10 cellular contexts compared by ENCODE assay signal in the genomic region with DNA sequence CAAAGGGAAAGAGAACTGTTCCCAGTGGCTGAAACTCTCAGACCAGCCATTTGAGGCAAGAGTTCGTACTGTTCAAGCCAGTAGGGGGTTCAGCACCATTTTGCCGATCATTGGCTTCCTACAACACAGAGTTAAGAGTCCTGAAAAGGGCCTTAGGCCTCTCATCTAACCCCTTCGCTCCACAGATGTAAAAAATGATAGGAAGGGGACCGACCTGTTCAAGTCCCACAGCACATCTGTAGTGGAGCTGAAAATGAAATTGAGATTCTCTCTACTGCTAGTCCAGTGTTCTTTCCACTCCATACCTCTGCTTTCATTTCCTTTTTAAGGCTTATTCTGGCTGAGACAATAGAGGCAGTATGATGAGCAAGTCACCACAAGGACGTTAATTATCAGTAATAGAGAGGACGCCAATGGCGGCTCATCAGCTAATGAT. TPM values are rescaled to one million over a fixed set of nuclear protein-coding genes. Genes with fewer than 3 reads are reported as not detected.
A peak's percentile ranks its signal among the peaks of the same experiment; 100 is the strongest.
DNase-seq lines count a peak whose midpoint lies in the region; ATAC-seq lines count a peak whose summit lies in the region.
"Had no signal": no experiment of that assay in that cellular context is flagged by ENCODE, and none has a peak within 500 bp of the region (broad histone marks: within the 10 kb centered on the region; RNA-seq: fewer than 3 reads in every experiment).

No MANE protein-coding gene starts in this region.

- DNase-seq in SJSA1 (ENCODE audit: low read depth in 1 of 2, low spot score in 2 of 2) (no peak), left lobe of liver (ENCODE audit: low spot score) (no peak), D341Med (ENCODE audit: low spot score) (no peak), NCI-H2196 (lab: John Stamatoyannopoulos, UW; ENCODE audit: unreplicated experiment) (no peak), NCI-H82 (lab: John Stamatoyannopoulos, UW) (no peak)
- DNase-seq in stimulated activated effector memory CD8-positive, alpha-beta T cell treated with anti-CD3 and anti-CD28 coated beads, Interleukin-12 subunit alpha, Interleukin-12 subunit beta, amount 100 ng/mL, for 72 hours (ENCODE audit: low spot score in 2 of 2) = no peak
- DNase-seq: CD4-positive, CD25-positive, alpha-beta regulatory T cell had no signal

- no peaks in the 10 kb centered on the region for H3K4me1 Mint-ChIP-seq in stimulated activated effector memory CD8-positive, alpha-beta T cell treated with anti-CD3 and anti-CD28 coated beads, Interleukin-12 subunit alpha, Interleukin-12 subunit beta, amount 100 ng/mL, for 72 hours
- H3K4me1 Mint-ChIP-seq: CD4-positive, CD25-positive, alpha-beta regulatory T cell had no signal

- H3K27ac ChIP-seq in ACC112 (ENCODE audit: low read depth, low read length) (peak overlapping the region; percentile 97), SJSA1 (peak overlapping the region; percentile 86)

- H3K79me2 ChIP-seq in ACC112 (ENCODE audit: control insufficient read depth, insufficient read depth, low read length, unreplicated experiment) = peaks cover 57% of the 10 kb centered on the region

- no peaks in the 10 kb centered on the region for H3K36me3 Mint-ChIP-seq in stimulated activated effector memory CD8-positive, alpha-beta T cell treated with anti-CD3 and anti-CD28 coated beads, Interleukin-12 subunit alpha, Interleukin-12 subunit beta, amount 100 ng/mL, for 72 hours
- H3K36me3 Mint-ChIP-seq: CD4-positive, CD25-positive, alpha-beta regulatory T cell had no signal

- H2AFZ ChIP-seq in ACC112 (ENCODE audit: low read length, unreplicated experiment) = peak overlapping the region; percentile 38

- peak; percentile 72 for ATAC-seq in GM21515 (IDR thresholded peaks at IDR 0.05; ENCODE audit: unreplicated experiment)
- peak; percentile 23 for ATAC-seq in left lobe of liver
- ATAC-seq in stimulated activated effector memory CD8-positive, alpha-beta T cell treated with anti-CD3 and anti-CD28 coated beads, Interleukin-12 subunit alpha, Interleukin-12 subunit beta, amount 100 ng/mL, for 72 hours = no peak

- peak overlapping the region; percentile 96 for H3K4me3 ChIP-seq in ACC112 (ENCODE audit: low read depth, low read length)
- H3K4me3 ChIP-seq in SJSA1 = peak overlapping the region; percentile 46

- no peaks in the 10 kb centered on the region for H3K9me3 ChIP-seq in SJSA1 (replicated peaks)

- H3K27me3 ChIP-seq in ACC112 (ENCODE audit: insufficient read depth, low read length) = no peaks in the 10 kb centered on the region
- no peaks in the 10 kb centered on the region for H3K27me3 ChIP-seq in SJSA1 (replicated peaks)

- H3K4me3 Mint-ChIP-seq in stimulated activated effector memory CD8-positive, alpha-beta T cell treated with anti-CD3 and anti-CD28 coated beads, Interleukin-12 subunit alpha, Interleukin-12 subunit beta, amount 100 ng/mL, for 72 hours = no peak overlapping the region
- H3K4me3 Mint-ChIP-seq: CD4-positive, CD25-positive, alpha-beta regulatory T cell; T-helper 1 cell treated with Interleukin-12 subunit alpha and Interleukin-12 subunit beta and Interleukin-4 antibody, amounts not matched to agents 30 μg/mL and 1 μg/mL, for 36 hours had no signal

- no peak overlapping the region for H3K27ac Mint-ChIP-seq in stimulated activated effector memory CD8-positive, alpha-beta T cell treated with anti-CD3 and anti-CD28 coated beads, Interleukin-12 subunit alpha, Interleukin-12 subunit beta, amount 100 ng/mL, for 72 hours
- H3K27ac Mint-ChIP-seq: CD4-positive, CD25-positive, alpha-beta regulatory T cell; T-helper 1 cell treated with Interleukin-12 subunit alpha and Interleukin-12 subunit beta and Interleukin-4 antibody, amounts not matched to agents 30 μg/mL and 1 μg/mL, for 36 hours had no signal

- peaks cover 54% of the 10 kb centered on the region for H3K4me1 ChIP-seq in ACC112 (ENCODE audit: control insufficient read depth, insufficient read depth, low read length, unreplicated experiment)
- H3K4me1 ChIP-seq in SJSA1 (replicated peaks) = peaks cover 52% of the 10 kb centered on the region

- no peaks in the 10 kb centered on the region for H3K9me3 Mint-ChIP-seq in stimulated activated effector memory CD8-positive, alpha-beta T cell treated with anti-CD3 and anti-CD28 coated beads, Interleukin-12 subunit alpha, Interleukin-12 subunit beta, amount 100 ng/mL, for 72 hours
- H3K9me3 Mint-ChIP-seq: T-helper 1 cell treated with Interleukin-12 subunit alpha and Interleukin-12 subunit beta and Interleukin-4 antibody, amounts not matched to agents 30 μg/mL and 1 μg/mL, for 36 hours had no signal

- H3K36me3 ChIP-seq in ACC112 (ENCODE audit: insufficient read depth, low read length) (no peaks in the 10 kb centered on the region), SJSA1 (no peaks in the 10 kb centered on the region)

RNA-seq across cellular contexts. Expression of gene DDR2, which starts 1.1 kb away (rescaled TPM):
- 52.7 and 62.8 TPM in 2 replicates for total RNA-seq in SJSA1 (2014; rRNA removed; shearing (Covaris generic))
- 2.0 TPM for total RNA-seq in left lobe of liver

Comparison
In these comparisons a context has a peak if more than half of its experiments do, and no peak if none do; other contexts are left out.
1. RNA of gene DDR2, which starts 1.1 kb away (total RNA-seq): 52.7 to 62.8 TPM in SJSA1; 2.0 TPM in left lobe of liver (single experiment); every median in the first group is over 10 times any median in the second.